In genomic region chr4:5469151-5469775, GRCh38 we compare ENCODE assay signal across 27 cellular contexts.
"Had no signal": no experiment of that assay in that cellular context is flagged by ENCODE, and none has a peak within 500 bp of the region (broad histone marks: within the 10 kb centered on the region; RNA-seq: fewer than 3 reads in every experiment).

No MANE protein-coding gene starts in this region.

- H3K9me3 ChIP-seq: adrenal gland, ascending aorta, esophagus muscularis mucosa, gastrocnemius medialis, heart left ventricle, lower lobe of right lung, prostate gland, stomach, suprapubic skin had no signal

- H3K4me3 ChIP-seq: adrenal gland, ascending aorta, dorsolateral prefrontal cortex, esophagus muscularis mucosa, gastrocnemius medialis, heart left ventricle, lower lobe of right lung, prostate gland, stomach, suprapubic skin, tibial nerve had no signal

- DNase-seq: activated CD4-positive, alpha-beta T cell treated with anti-CD3 and anti-CD28 coated beads, Interleukin-2, amount 10 ng/mL, durations not matched to agents 7 days and 5 days; activated gamma-delta T cell treated with Interleukin-2 at 50 U/mL for 16 hours; activated T-cell treated with anti-CD3 and anti-CD28 coated beads, Interleukin-2, amount 50 U/mL, for 1 hour; brain microvascular endothelial cell; central memory CD4-positive, alpha-beta T cell; effector memory CD8-positive, alpha-beta T cell; gastrocnemius medialis; heart left ventricle; left colon; lower lobe of right lung; mesendoderm; naive thymus-derived CD4-positive, alpha-beta T cell; stimulated activated CD4-positive, alpha-beta T cell treated with anti-CD3 and anti-CD28 coated beads, Interleukin-12 subunit alpha, Interleukin-12 subunit beta, amount 100 ng/mL, for 4 hours; stomach had no signal

- H3K4me1 ChIP-seq: adrenal gland, ascending aorta, esophagus muscularis mucosa, gastrocnemius medialis, heart left ventricle, lower lobe of right lung, prostate gland, stomach, suprapubic skin, tibial nerve had no signal

- FAIRE-seq: colon, keratinocyte had no signal

- ATAC-seq: activated CD4-positive, CD25-positive, alpha-beta regulatory T cell treated with anti-CD3 and anti-CD28 coated beads, Interleukin-2, amount 50 U/mL, for 24 hours; effector memory CD8-positive, alpha-beta T cell; gastrocnemius medialis; heart left ventricle; left colon; lower lobe of right lung; naive thymus-derived CD4-positive, alpha-beta T cell; stimulated activated memory B cell treated with anti-CD40 and anti-IgM and Interleukin-4, amounts not matched to agents 10 μg/mL and 1 μg/mL and 100 μg/mL, for 72 hours had no signal

- H3K27ac ChIP-seq: adrenal gland, ascending aorta, brain microvascular endothelial cell, esophagus muscularis mucosa, gastrocnemius medialis, heart left ventricle, lower lobe of right lung, prostate gland, stomach, suprapubic skin, tibial nerve had no signal

- H3K9me3 Mint-ChIP-seq: activated CD4-positive, alpha-beta T cell treated with anti-CD3 and anti-CD28 coated beads, Interleukin-2, amount 10 ng/mL, durations not matched to agents 7 days and 5 days; effector memory CD8-positive, alpha-beta T cell; neural crest cell; stimulated activated memory B cell treated with anti-CD40 and anti-IgM and Interleukin-4, amounts not matched to agents 10 μg/mL and 1 μg/mL and 100 μg/mL, for 72 hours had no signal

- H3K4me3 Mint-ChIP-seq: activated CD4-positive, alpha-beta T cell treated with anti-CD3 and anti-CD28 coated beads, Interleukin-2, amount 10 ng/mL, durations not matched to agents 7 days and 5 days; activated naive CD8-positive, alpha-beta T cell; effector memory CD8-positive, alpha-beta T cell; naive thymus-derived CD4-positive, alpha-beta T cell; neural crest cell; stimulated activated memory B cell treated with anti-CD40 and anti-IgM and Interleukin-4, amounts not matched to agents 10 μg/mL and 1 μg/mL and 100 μg/mL, for 72 hours had no signal

- H3K27me3 Mint-ChIP-seq: activated CD4-positive, alpha-beta T cell treated with anti-CD3 and anti-CD28 coated beads, Interleukin-2, amount 10 ng/mL, durations not matched to agents 7 days and 5 days; activated naive CD8-positive, alpha-beta T cell; effector memory CD8-positive, alpha-beta T cell; stimulated activated memory B cell treated with anti-CD40 and anti-IgM and Interleukin-4, amounts not matched to agents 10 μg/mL and 1 μg/mL and 100 μg/mL, for 72 hours had no signal

- H3K27me3 ChIP-seq: adrenal gland, ascending aorta, brain microvascular endothelial cell, dorsolateral prefrontal cortex, esophagus muscularis mucosa, gastrocnemius medialis, heart left ventricle, stomach, suprapubic skin, tibial nerve had no signal

- H3K36me3 ChIP-seq: adrenal gland, ascending aorta, brain microvascular endothelial cell, esophagus muscularis mucosa, gastrocnemius medialis, heart left ventricle, lower lobe of right lung, prostate gland, suprapubic skin had no signal

- H3K4me1 Mint-ChIP-seq: activated CD4-positive, alpha-beta T cell treated with anti-CD3 and anti-CD28 coated beads, Interleukin-2, amount 10 ng/mL, durations not matched to agents 7 days and 5 days; naive thymus-derived CD4-positive, alpha-beta T cell; stimulated activated memory B cell treated with anti-CD40 and anti-IgM and Interleukin-4, amounts not matched to agents 10 μg/mL and 1 μg/mL and 100 μg/mL, for 72 hours had no signal

- H3K36me3 Mint-ChIP-seq: activated naive CD8-positive, alpha-beta T cell; naive thymus-derived CD4-positive, alpha-beta T cell; stimulated activated memory B cell treated with anti-CD40 and anti-IgM and Interleukin-4, amounts not matched to agents 10 μg/mL and 1 μg/mL and 100 μg/mL, for 72 hours had no signal

- H3K27ac Mint-ChIP-seq: activated CD4-positive, alpha-beta T cell treated with anti-CD3 and anti-CD28 coated beads, Interleukin-2, amount 10 ng/mL, durations not matched to agents 7 days and 5 days; activated naive CD8-positive, alpha-beta T cell; effector memory CD8-positive, alpha-beta T cell; stimulated activated memory B cell treated with anti-CD40 and anti-IgM and Interleukin-4, amounts not matched to agents 10 μg/mL and 1 μg/mL and 100 μg/mL, for 72 hours had no signal
